ENCODE assay signal across 10 cellular contexts in genomic region chr17:4808378-4808767, GRCh38. TPM values are rescaled to one million over a fixed set of nuclear protein-coding genes. Genes with fewer than 3 reads are reported as not detected.
DNase-seq lines count a peak whose midpoint lies in the region; TF ChIP-seq lines count a peak whose summit lies in the region.
"Had no signal": no experiment of that assay in that cellular context is flagged by ENCODE, and none has a peak within 500 bp of the region (broad histone marks: within the 10 kb centered on the region; RNA-seq: fewer than 3 reads in every experiment).

No MANE protein-coding gene starts in this region.

- peak overlapping the region in 1 of 2 donors; percentile 74 for H3K27ac ChIP-seq in uterus
- H3K27ac ChIP-seq in brain microvascular endothelial cell, result no peak overlapping the region

- peaks cover 3% of the 10 kb centered on the region for H3K36me3 Mint-ChIP-seq in activated naive CD4-positive, alpha-beta T cell treated with anti-CD3 and anti-CD28 coated beads, Interleukin-2, amount 50 U/mL, for 24 hours

- H3K4me3 ChIP-seq in uterus (no peak overlapping the region), brain microvascular endothelial cell (ENCODE audit: low read depth, low read length) (no peak overlapping the region)

- no peaks in the 10 kb centered on the region for H3K9me3 Mint-ChIP-seq in activated naive CD4-positive, alpha-beta T cell treated with anti-CD3 and anti-CD28 coated beads, Interleukin-2, amount 50 U/mL, for 24 hours

- H3K27me3 ChIP-seq in uterus (no peaks in the 10 kb centered on the region), brain microvascular endothelial cell (replicated peaks) (no peaks in the 10 kb centered on the region)

- intact Hi-C loops in uterus (cut with DNase I; ENCODE audit: low total_unique reads), result no loop called here

- no peak for TF ChIP-seq POLR2A in uterus (IDR thresholded peaks at IDR 0.05)

- peak overlapping the region; percentile 56 for H3K27ac Mint-ChIP-seq in activated naive CD4-positive, alpha-beta T cell treated with anti-CD3 and anti-CD28 coated beads, Interleukin-2, amount 50 U/mL, for 24 hours

- no peak for DNase-seq in activated naive CD4-positive, alpha-beta T cell treated with anti-CD3 and anti-CD28 coated beads, Interleukin-2, amount 50 U/mL, for 16 hours
- DNase-seq in cerebellar cortex (ENCODE audit: low spot score), result peak; percentile 61
- peak; percentile 35 for DNase-seq in mucosa of gallbladder (ENCODE audit: low spot score)
- DNase-seq in uterus, result peak; percentile 41 to 60
- DNase-seq in GM20000 (ENCODE audit: low spot score), result no peak
- no peak for DNase-seq in brain microvascular endothelial cell
- no peak for DNase-seq in activated CD4-positive, alpha-beta T cell treated with anti-CD3 and anti-CD28 coated beads for 1 hour
- DNase-seq: activated CD4-positive, CD25-positive, alpha-beta regulatory T cell treated with anti-CD3 and anti-CD28 coated beads, Interleukin-2, amount 50 U/mL, for 72 hours; foreskin melanocyte had no signal

- H3K36me3 ChIP-seq in uterus, result no peaks in the 10 kb centered on the region
- peaks cover 2% of the 10 kb centered on the region for H3K36me3 ChIP-seq in brain microvascular endothelial cell (replicated peaks)

- H3K4me1 Mint-ChIP-seq in activated naive CD4-positive, alpha-beta T cell treated with anti-CD3 and anti-CD28 coated beads, Interleukin-2, amount 50 U/mL, for 24 hours, result peaks cover 14% of the 10 kb centered on the region

- no peaks in the 10 kb centered on the region for H3K9me3 ChIP-seq in uterus

- H3K4me3 Mint-ChIP-seq in activated naive CD4-positive, alpha-beta T cell treated with anti-CD3 and anti-CD28 coated beads, Interleukin-2, amount 50 U/mL, for 24 hours, result peak overlapping the region; percentile 58

- peaks cover 0 to 10% of the 10 kb centered on the region in 2 donors for H3K4me1 ChIP-seq in uterus

- in situ Hi-C loops in brain microvascular endothelial cell (cut with HindIII; ENCODE audit: low pct_ligation_motif_present, low sequenced_read_pairs), result no loop called here

- no peaks in the 10 kb centered on the region for H3K27me3 Mint-ChIP-seq in activated naive CD4-positive, alpha-beta T cell treated with anti-CD3 and anti-CD28 coated beads, Interleukin-2, amount 50 U/mL, for 24 hours

- TF ChIP-seq CTCF in uterus (IDR thresholded peaks at IDR 0.05), result no peak
- TF ChIP-seq CTCF in GM20000 (IDR thresholded peaks at IDR 0.05; ENCODE audit: extremely low read depth, missing control alignments), result no peak
- no peak for TF ChIP-seq CTCF in brain microvascular endothelial cell (IDR thresholded peaks at IDR 0.05; ENCODE audit: low read depth, low read length, missing control alignments)

RNA-seq across cellular contexts. Expression of gene PLD2, which starts 1.4 kb away (rescaled TPM):
- total RNA-seq in mucosa of gallbladder, result 48.7 TPM
- total RNA-seq in uterus, result 10 to 100 TPM in 3 of 4 donors, 1 to 10 TPM in 1; 10.0 to 54.3 (median 25.1) TPM

RNA-seq across cellular contexts. Expression of gene PSMB6, which starts 12.4 kb away (rescaled TPM):
- 104 TPM for total RNA-seq in mucosa of gallbladder
- total RNA-seq in uterus, result 10 to 100 TPM; 64.9 to 99.7 (median 87.3) TPM

RNA-seq across cellular contexts. Expression of gene GLTPD2, which starts 19.6 kb away (rescaled TPM):
- total RNA-seq in mucosa of gallbladder (0.46 TPM), uterus (not detected)

RNA-seq across cellular contexts. Expression of gene VMO1, which starts 22.2 kb away (rescaled TPM):
- total RNA-seq in mucosa of gallbladder (3.9 TPM), uterus (1 to 10 TPM in 2 of 4 donors, not detected in 2; 1.3 to 2.2 TPM)

Comparison
In these comparisons a context has a peak if more than half of its experiments do, and no peak if none do; other contexts are left out.
1. DNase-seq: peak in cerebellar cortex (single experiment), mucosa of gallbladder (single experiment) and uterus (2 of 2); none in activated naive CD4-positive, alpha-beta T cell treated with anti-CD3 and anti-CD28 coated beads, Interleukin-2, amount 50 U/mL, for 16 hours (single experiment), GM20000 (single experiment), brain microvascular endothelial cell (single experiment) and activated CD4-positive, alpha-beta T cell treated with anti-CD3 and anti-CD28 coated beads for 1 hour (single experiment).